ENCODE assay signal across 1 cellular context in genomic region chr1:210330279-210330866, GRCh38.
TF ChIP-seq lines count a peak whose summit lies in the region.

No MANE protein-coding gene starts in this region.

TF ChIP-seq in SK-N-SH treated with all-trans-retinoic acid at 6 μM for 48 hours, 23 proteins besides CTCF, POLR2A, EP300 and RAD21 (continued from another document):
- no peak for TF ChIP-seq CSRNP3 (CRISPR knock-in tag; IDR thresholded peaks at IDR 0.05)
